1 cellular context compared by ENCODE assay signal in genomic region chr14:74084277-74085046, GRCh38.
TF ChIP-seq lines count a peak whose summit lies in the region.

Gene ALDH6A1 (minus strand): TSS chr14:74084453. CDS start chr14:74084394, 59 bp downstream.
Gene LIN52 (plus strand): TSS chr14:74084956. CDS start chr14:74084975, 19 bp downstream.

TF ChIP-seq in liver, 16 proteins besides CTCF, POLR2A, EP300 and RAD21 (continued from another document):
- TF ChIP-seq SP1 (IDR thresholded peaks at IDR 0.05) (peak; percentile 100), EGR1 (IDR thresholded peaks at IDR 0.05; ENCODE audit: low read depth in 2 of 2) (peak in 1 of 2 donors; percentile 83), GABPA (IDR thresholded peaks at IDR 0.05 in 1 of 2, conservative IDR thresholded peaks at IDR 0.05 in 1 of 2) (peak in 1 of 2 donors; percentile 71), JUND (IDR thresholded peaks at IDR 0.05) (peak in 1 of 2 donors; percentile 76), FOXA2 (IDR thresholded peaks at IDR 0.05) (peak; percentile 98)
TF ChIP-seq in liver: peak in this region for 13.
